Comparison of ENCODE assay signal across 1 cellular context in the genomic region with DNA sequence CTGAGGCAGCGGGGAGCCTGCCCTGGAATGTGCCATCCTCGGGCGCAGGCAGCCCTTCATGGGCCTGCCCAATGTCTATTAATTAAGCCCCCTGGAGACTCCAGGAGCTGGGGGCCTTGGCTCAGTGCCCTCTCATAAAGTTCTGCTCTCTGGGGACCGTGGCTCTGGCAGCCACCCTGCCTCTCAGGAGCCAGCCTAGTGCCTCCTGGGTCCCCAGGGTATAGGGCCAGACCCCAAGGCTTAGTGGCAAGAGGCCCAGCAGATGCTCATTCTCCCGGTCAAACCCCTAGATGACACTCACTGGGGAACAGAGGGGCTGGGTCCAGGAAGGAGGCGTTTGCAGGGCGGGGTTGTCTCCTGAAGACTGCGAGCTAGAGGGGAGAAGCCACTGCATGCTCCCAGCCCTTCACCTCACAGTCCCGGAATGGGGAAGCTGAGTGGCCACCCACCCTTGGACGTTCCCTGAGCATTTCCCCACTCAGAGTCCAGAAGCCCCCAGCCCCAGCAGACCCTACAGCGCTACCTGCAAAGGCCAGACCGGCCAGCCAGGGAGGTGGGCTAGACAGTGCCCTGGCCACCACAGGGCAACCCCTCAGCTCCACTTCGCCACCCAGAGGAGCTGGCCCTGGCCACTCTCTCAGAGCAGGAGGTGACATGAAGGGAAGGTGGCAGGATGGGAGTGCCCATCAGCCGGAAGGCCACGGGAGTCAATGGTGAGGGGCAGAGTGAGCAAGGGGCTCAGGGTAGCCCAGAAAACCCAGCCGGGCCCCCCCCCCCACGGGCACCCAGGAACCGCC.
TF ChIP-seq lines count a peak whose summit lies in the region.

No MANE protein-coding gene starts in this region.

TF ChIP-seq in WTC11, 78 proteins besides CTCF, POLR2A, EP300 and RAD21 (continued from another document):
- TF ChIP-seq, protein P1, sequence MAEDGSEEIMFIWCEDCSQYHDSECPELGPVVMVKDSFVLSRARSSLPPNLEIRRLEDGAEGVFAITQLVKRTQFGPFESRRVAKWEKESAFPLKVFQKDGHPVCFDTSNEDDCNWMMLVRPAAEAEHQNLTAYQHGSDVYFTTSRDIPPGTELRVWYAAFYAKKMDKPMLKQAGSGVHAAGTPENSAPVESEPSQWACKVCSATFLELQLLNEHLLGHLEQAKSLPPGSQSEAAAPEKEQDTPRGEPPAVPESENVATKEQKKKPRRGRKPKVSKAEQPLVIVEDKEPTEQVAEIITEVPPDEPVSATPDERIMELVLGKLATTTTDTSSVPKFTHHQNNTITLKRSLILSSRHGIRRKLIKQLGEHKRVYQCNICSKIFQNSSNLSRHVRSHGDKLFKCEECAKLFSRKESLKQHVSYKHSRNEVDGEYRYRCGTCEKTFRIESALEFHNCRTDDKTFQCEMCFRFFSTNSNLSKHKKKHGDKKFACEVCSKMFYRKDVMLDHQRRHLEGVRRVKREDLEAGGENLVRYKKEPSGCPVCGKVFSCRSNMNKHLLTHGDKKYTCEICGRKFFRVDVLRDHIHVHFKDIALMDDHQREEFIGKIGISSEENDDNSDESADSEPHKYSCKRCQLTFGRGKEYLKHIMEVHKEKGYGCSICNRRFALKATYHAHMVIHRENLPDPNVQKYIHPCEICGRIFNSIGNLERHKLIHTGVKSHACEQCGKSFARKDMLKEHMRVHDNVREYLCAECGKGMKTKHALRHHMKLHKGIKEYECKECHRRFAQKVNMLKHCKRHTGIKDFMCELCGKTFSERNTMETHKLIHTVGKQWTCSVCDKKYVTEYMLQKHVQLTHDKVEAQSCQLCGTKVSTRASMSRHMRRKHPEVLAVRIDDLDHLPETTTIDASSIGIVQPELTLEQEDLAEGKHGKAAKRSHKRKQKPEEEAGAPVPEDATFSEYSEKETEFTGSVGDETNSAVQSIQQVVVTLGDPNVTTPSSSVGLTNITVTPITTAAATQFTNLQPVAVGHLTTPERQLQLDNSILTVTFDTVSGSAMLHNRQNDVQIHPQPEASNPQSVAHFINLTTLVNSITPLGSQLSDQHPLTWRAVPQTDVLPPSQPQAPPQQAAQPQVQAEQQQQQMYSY (CRISPR knock-in tag; IDR thresholded peaks at IDR 0.05): no peak
- no peak for TF ChIP-seq NFYB (CRISPR knock-in tag; conservative IDR thresholded peaks at IDR 0.05; ENCODE audit: low read depth)
TF ChIP-seq in WTC11: peak in this region for 0.
